ENCODE assay signal across 24 cellular contexts in genomic region chr20:1173698-1174097, GRCh38. TPM values are rescaled to one million over a fixed set of nuclear protein-coding genes. Genes with fewer than 3 reads are reported as not detected.
DNase-seq lines count a peak whose midpoint lies in the region; TF ChIP-seq lines count a peak whose summit lies in the region.
"Had no signal": no experiment of that assay in that cellular context is flagged by ENCODE, and none has a peak within 500 bp of the region (broad histone marks: within the 10 kb centered on the region; RNA-seq: fewer than 3 reads in every experiment).

No MANE protein-coding gene starts in this region.

- H3K9me3 ChIP-seq in HEK293 (ENCODE audit: control insufficient read depth, insufficient read depth, low read depth, low read length) = no peaks in the 10 kb centered on the region
- no peaks in the 10 kb centered on the region for H3K9me3 ChIP-seq in WERI-Rb-1 (ENCODE audit: severe bottlenecking)
- no peaks in the 10 kb centered on the region for H3K9me3 ChIP-seq in neuronal stem cell (replicated peaks in 1 of 2; ENCODE audit: control insufficient read depth in 2 of 2, insufficient read depth in 1 of 2, low read depth in 1 of 2, low read length in 2 of 2)
- no peaks in the 10 kb centered on the region for H3K9me3 ChIP-seq in right atrium auricular region
- H3K9me3 ChIP-seq: A549; BLaER1 treated with 17β-estradiol and CSF1 and Interleukin-3, amounts not matched to agents 10 nM and 100 nM; SJSA1 had no signal

- no peak overlapping the region for H3K23ac ChIP-seq in neuronal stem cell (ENCODE audit: low read depth, low read length, poor library complexity)

- H3K4me2 ChIP-seq in neuronal stem cell (ENCODE audit: insufficient read depth, low read length, poor library complexity, severe bottlenecking) = no peak overlapping the region
- H3K4me2 ChIP-seq: A549; BLaER1 treated with 17β-estradiol and CSF1 and Interleukin-3, amounts not matched to agents 10 nM and 100 nM; PC-9 had no signal

- H3K4me1 ChIP-seq in HEK293 (ENCODE audit: control insufficient read depth, insufficient read depth, low read length) = no peaks in the 10 kb centered on the region
- H3K4me1 ChIP-seq in neuronal stem cell (ENCODE audit: control insufficient read depth in 2 of 2, insufficient read depth in 1 of 2, low read depth in 1 of 2, low read length in 2 of 2) = peaks cover 0 to 8% of the 10 kb centered on the region in 2 donors
- no peaks in the 10 kb centered on the region for H3K4me1 ChIP-seq in right atrium auricular region
- H3K4me1 ChIP-seq: BLaER1 treated with 17β-estradiol and CSF1 and Interleukin-3, amounts not matched to agents 10 nM and 100 nM; SJSA1 had no signal

- WGBS in neuronal stem cell (ENCODE audit: extremely low coverage in 2 of 2, insufficient read length in 2 of 2, insufficient replicate concordance in 1 of 2), 2 donors = no CpG with 5 or more reads among the region's 4 CpGs

- peak; percentile 70 for DNase-seq in NCI-H146 (lab: John Stamatoyannopoulos, UW)
- DNase-seq in WERI-Rb-1 = peak; percentile 66
- DNase-seq in neuronal stem cell (ENCODE audit: low spot score) = no peak
- DNase-seq in NCI-H1436 (lab: John Stamatoyannopoulos, UW) = no peak
- DNase-seq in right atrium auricular region (ENCODE audit: low spot score) = no peak
- DNase-seq in occipital lobe (lab: John Stamatoyannopoulos, UW) = no peak
- DNase-seq: AML-193; CD4-positive, alpha-beta T cell; Karpas-422; NCI-H1092; NCI-H1694; NCI-H2029 treated with DMSO at 0.1 percent for 48 hours; NCI-H2227 treated with DMSO at 0.1 percent for 48 hours; NCI-H510A; NCI-H748 treated with DMSO at 0.1 percent for 48 hours; NK-92 treated with Interleukin-12 subunit alpha and Interleukin-12 subunit beta, amount 100 ng/mL, for 24 hours; PC-9 had no signal

- H2BK12ac ChIP-seq in neuronal stem cell (ENCODE audit: low read length) = no peak overlapping the region

- H3K79me1 ChIP-seq in neuronal stem cell (ENCODE audit: low read depth, low read length) = no peaks in the 10 kb centered on the region

- H2BK120ac ChIP-seq in neuronal stem cell (ENCODE audit: low read depth, low read length) = no peak overlapping the region

- TF ChIP-seq CTCF in HEK293 (tag by site-specific recombination; IDR thresholded peaks at IDR 0.05) (no peak), WERI-Rb-1 (IDR thresholded peaks at IDR 0.05; ENCODE audit: low read depth, low read length) (no peak), right atrium auricular region (IDR thresholded peaks at IDR 0.05) (no peak)

- no peak overlapping the region for H2AK5ac ChIP-seq in neuronal stem cell (ENCODE audit: low read depth, low read length)

- no peak overlapping the region for H2AFZ ChIP-seq in neuronal stem cell (ENCODE audit: low read length)
- H2AFZ ChIP-seq: PC-9 had no signal

- H3K14ac ChIP-seq in neuronal stem cell (ENCODE audit: low read length) = peak overlapping the region; percentile 26

- H4K8ac ChIP-seq in neuronal stem cell (ENCODE audit: low read depth, low read length) = no peak overlapping the region

- H3K27ac ChIP-seq in HEK293 (ENCODE audit: extremely low read depth, low read depth, low read length) (no peak overlapping the region), WERI-Rb-1 (no peak overlapping the region), neuronal stem cell (replicated peaks; ENCODE audit: low read length) (no peak overlapping the region), right atrium auricular region (no peak overlapping the region)
- H3K27ac ChIP-seq: A549; BLaER1 treated with 17β-estradiol and CSF1 and Interleukin-3, amounts not matched to agents 10 nM and 100 nM; PC-9; SJSA1 had no signal

- no peak overlapping the region for H3K18ac ChIP-seq in neuronal stem cell (ENCODE audit: low read length)

- H3K27me3 ChIP-seq in WERI-Rb-1 (ENCODE audit: insufficient read depth, low read depth, severe bottlenecking) (no peaks in the 10 kb centered on the region), neuronal stem cell (ENCODE audit: control insufficient read depth in 3 of 3, insufficient read depth in 3 of 3, low read depth in 1 of 3, low read length in 3 of 3) (no peaks in the 10 kb centered on the region), right atrium auricular region (no peaks in the 10 kb centered on the region)
- H3K27me3 ChIP-seq: BLaER1 treated with 17β-estradiol and CSF1 and Interleukin-3, amounts not matched to agents 10 nM and 100 nM; SJSA1 had no signal

- no peak overlapping the region for H3K4me3 ChIP-seq in HEK293 (ENCODE audit: low read depth, low read length)
- no peak overlapping the region for H3K4me3 ChIP-seq in WERI-Rb-1 (ENCODE audit: low read depth, low read length)
- H3K4me3 ChIP-seq in neuronal stem cell (ENCODE audit: low read length in 2 of 2) = no peak overlapping the region
- no peak overlapping the region for H3K4me3 ChIP-seq in right atrium auricular region
- H3K4me3 ChIP-seq: A549; BLaER1 treated with 17β-estradiol and CSF1 and Interleukin-3, amounts not matched to agents 10 nM and 100 nM; PC-9; SJSA1 had no signal

- H2BK15ac ChIP-seq in neuronal stem cell (ENCODE audit: low read length) = no peak overlapping the region

- H3K4ac ChIP-seq in neuronal stem cell (ENCODE audit: low read length) = no peak overlapping the region

- no peak overlapping the region for H3K9ac ChIP-seq in neuronal stem cell (ENCODE audit: low read depth, low read length, poor library complexity)
- H3K9ac ChIP-seq: BLaER1 treated with 17β-estradiol and CSF1 and Interleukin-3, amounts not matched to agents 10 nM and 100 nM had no signal

- CTCF ChIA-PET in HEK293 (lab: Yijun Ruan, JAX) = interaction anchor here (0.5 kb wide), 1 partner anchor 30 kb away, joined by 3 read pairs; the partner anchor contains the start of gene C20orf202

- no peak overlapping the region for H4K91ac ChIP-seq in neuronal stem cell (ENCODE audit: low read depth, low read length, poor library complexity)

- H3K36me3 ChIP-seq in HEK293 (ENCODE audit: control insufficient read depth in 2 of 2, insufficient read depth in 1 of 2, low read length in 2 of 2) (peaks cover 4 to 30% of the 10 kb centered on the region in 2 experiments; a peak in 1 of 3 replicates), WERI-Rb-1 (peaks cover 22% of the 10 kb centered on the region), neuronal stem cell (replicated peaks in 1 of 2; ENCODE audit: control insufficient read depth in 2 of 2, insufficient read depth in 2 of 2, low read length in 2 of 2) (peaks cover 12 to 59% of the 10 kb centered on the region in 2 donors), right atrium auricular region (peaks cover 26% of the 10 kb centered on the region)

- no peak overlapping the region for H2BK5ac ChIP-seq in neuronal stem cell (ENCODE audit: low read length)

- POLR2A ChIA-PET in HEK293 (lab: Yijun Ruan, JAX) = no interaction called here

TF ChIP-seq in HEK293, 187 proteins besides CTCF, POLR2A, EP300 and RAD21:
- TF ChIP-seq ZBTB11 (tag by site-specific recombination; conservative IDR thresholded peaks at IDR 0.05; ENCODE audit: low read depth) (no peak), ZIC2 (tag by site-specific recombination; IDR thresholded peaks at IDR 0.05) (peak; percentile 61)

RNA-seq across cellular contexts. Expression of gene TMEM74B, which starts 11.1 kb away (rescaled TPM):
- polyA plus RNA-seq in neuronal stem cell (2013, experiment 1 of 2) = 4.8 TPM
- 3.8 TPM for polyA plus RNA-seq in neuronal stem cell (2013, experiment 2 of 2)
- total RNA-seq in right atrium auricular region = 1 to 10 TPM in 1 of 2 donors, under 1 TPM in 1; 0.83 to 4.6 TPM
- total RNA-seq in occipital lobe = 8.0 TPM
- total RNA-seq: RPMI7951, SJSA1 had no signal

RNA-seq across cellular contexts. Expression of gene C20orf202, which starts 29.6 kb away (rescaled TPM):
- 0.24 TPM for polyA plus RNA-seq in neuronal stem cell (2013, experiment 1 of 2)
- 0.10 TPM for polyA plus RNA-seq in neuronal stem cell (2013, experiment 2 of 2)
- total RNA-seq in right atrium auricular region = under 1 TPM in 1 of 2 donors, not detected in 1; 0.20 TPM
- 0.16 TPM for total RNA-seq in occipital lobe
- total RNA-seq: CD4-positive, alpha-beta T cell; PC-9; RPMI7951; SJSA1 had no signal

RNA-seq across cellular contexts. Expression of gene RAD21L1, which starts 52.1 kb away (rescaled TPM):
- 0.29 TPM for polyA plus RNA-seq in neuronal stem cell (2013, experiment 1 of 2)
- 0.15 TPM for polyA plus RNA-seq in neuronal stem cell (2013, experiment 2 of 2)
- total RNA-seq in right atrium auricular region (not detected), occipital lobe (not detected)
- total RNA-seq: HT-29, PC-9, Right ventricle myocardium inferior had no signal
- polyA plus RNA-seq: A549 had no signal

RNA-seq across cellular contexts. Expression of gene PSMF1, which starts 55.3 kb away (rescaled TPM):
- polyA plus RNA-seq in neuronal stem cell (2013, experiment 1 of 2) = 45.1 TPM
- 43.2 TPM for polyA plus RNA-seq in neuronal stem cell (2013, experiment 2 of 2)
- 100 to 1,000 TPM in 1 of 2 donors, 10 to 100 TPM in 1; 88.6 to 116 TPM for total RNA-seq in right atrium auricular region
- 20.7 TPM for total RNA-seq in occipital lobe

Comparison
In these comparisons a context has a peak if more than half of its experiments do, and no peak if none do; other contexts are left out.
1. DNase-seq: peak in NCI-H146 (single experiment) and WERI-Rb-1 (single experiment); none in neuronal stem cell (single experiment), NCI-H1436 (single experiment), right atrium auricular region (single experiment) and occipital lobe (single experiment).